19 cellular contexts compared by ENCODE assay signal in genomic region chr2:215415218-215415617, GRCh38. TPM values are rescaled to one million over a fixed set of nuclear protein-coding genes. Genes with fewer than 3 reads are reported as not detected.
DNase-seq lines count a peak whose midpoint lies in the region; ATAC-seq, FAIRE-seq and TF ChIP-seq lines count a peak whose summit lies in the region.
"Had no signal": no experiment of that assay in that cellular context is flagged by ENCODE, and none has a peak within 500 bp of the region (broad histone marks: within the 10 kb centered on the region; RNA-seq: fewer than 3 reads in every experiment).

No MANE protein-coding gene starts in this region.

- no peak overlapping the region for H3K4me3 Mint-ChIP-seq in HFFc6
- peak overlapping the region; percentile 46 for H3K4me3 Mint-ChIP-seq in chondrocyte (ENCODE audit: unreplicated experiment)
- H3K4me3 Mint-ChIP-seq in naive thymus-derived CD4-positive, alpha-beta T cell: no peak overlapping the region

- H3K36me3 Mint-ChIP-seq in HFFc6 (ENCODE audit: low read depth): peaks cover 70% of the 10 kb centered on the region
- H3K36me3 Mint-ChIP-seq in chondrocyte (ENCODE audit: low read depth): peaks cover 66% of the 10 kb centered on the region
- peaks cover 0 to 4% (median 0%) of the 10 kb centered on the region in 5 donors for H3K36me3 Mint-ChIP-seq in naive thymus-derived CD4-positive, alpha-beta T cell
- H3K36me3 Mint-ChIP-seq in activated naive CD4-positive, alpha-beta T cell treated with anti-CD3 and anti-CD28 coated beads, Interleukin-2, amount 50 U/mL, for 72 hours: no peaks in the 10 kb centered on the region

- DNase-seq in HFFc6 (no peak), chondrocyte (ENCODE audit: low spot score) (no peak), small intestine (no peak), SKM-1 (lab: John Stamatoyannopoulos, UW; ENCODE audit: unreplicated experiment) (no peak)
- DNase-seq in naive thymus-derived CD4-positive, alpha-beta T cell: no peak
- DNase-seq in activated naive CD4-positive, alpha-beta T cell treated with anti-CD3 and anti-CD28 coated beads, Interleukin-2, amount 50 U/mL, for 72 hours (ENCODE audit: low spot score in 2 of 2): no peak
- DNase-seq: BE2C; COR-L47; DMS79 treated with DMSO at 0.1 percent for 48 hours; GOT3; Kasumi-1; NCI-H187; NCI-H524; NCI-H774; NK-92 treated with Interleukin-12 subunit alpha and Interleukin-12 subunit beta, amount 100 ng/mL, for 24 hours had no signal

- peak overlapping the region in 1 of 2 donors; percentile 33 for H3K9ac ChIP-seq in liver (ENCODE audit: low read depth in 1 of 2, low read length in 2 of 2)

- H3K9me3 ChIP-seq in liver (ENCODE audit: control insufficient read depth in 4 of 4, low read length in 3 of 4): no peaks in the 10 kb centered on the region
- no peaks in the 10 kb centered on the region for H3K9me3 ChIP-seq in small intestine (ENCODE audit: control insufficient read depth, low read depth)
- no peaks in the 10 kb centered on the region for H3K9me3 ChIP-seq in naive thymus-derived CD4-positive, alpha-beta T cell (ENCODE audit: control insufficient read depth in 2 of 3, low read length in 3 of 3)
- H3K9me3 ChIP-seq: BE2C had no signal

- TF ChIP-seq CTCF in HFFc6 (IDR thresholded peaks at IDR 0.05) (no peak), chondrocyte (IDR thresholded peaks at IDR 0.05) (no peak), liver (IDR thresholded peaks at IDR 0.05; ENCODE audit: low read depth, low read length, missing input control) (no peak)

- peaks cover 10% of the 10 kb centered on the region for H3K27me3 Mint-ChIP-seq in HFFc6 (ENCODE audit: insufficient read depth)
- H3K27me3 Mint-ChIP-seq in chondrocyte (ENCODE audit: low read depth): no peaks in the 10 kb centered on the region
- H3K27me3 Mint-ChIP-seq in naive thymus-derived CD4-positive, alpha-beta T cell: peaks cover 11 to 37% (median 27%) of the 10 kb centered on the region in 5 donors

- H3K4me3 ChIP-seq in liver (ENCODE audit: low read depth in 1 of 3, low read length in 3 of 3) (no peak overlapping the region), small intestine (ENCODE audit: low read depth in 1 of 2, low read length in 2 of 2) (no peak overlapping the region)
- no peak overlapping the region for H3K4me3 ChIP-seq in naive thymus-derived CD4-positive, alpha-beta T cell (ENCODE audit: low read length)

- peak; percentile 19 for FAIRE-seq in small intestine (lab: Jason Lieb, UNC)

- H3K27ac ChIP-seq in liver (ENCODE audit: low read depth in 1 of 2, low read length in 2 of 2): peak overlapping the region in 1 of 2 donors; percentile 72
- no peak overlapping the region for H3K27ac ChIP-seq in small intestine (ENCODE audit: low read depth in 1 of 2, low read length in 1 of 2)
- H3K27ac ChIP-seq in naive thymus-derived CD4-positive, alpha-beta T cell (ENCODE audit: low read depth, low read length): no peak overlapping the region

- peak in 1 of 2 donors; percentile 21 for TF ChIP-seq RAD21 in liver (IDR thresholded peaks at IDR 0.05)

- POLR2A ChIA-PET in naive thymus-derived CD4-positive, alpha-beta T cell (lab: Charles Lee): no interaction called here

- peak overlapping the region; percentile 40; the same call in 1 of the 2 replicates for H3K27ac Mint-ChIP-seq in HFFc6
- peak overlapping the region; percentile 65 for H3K27ac Mint-ChIP-seq in chondrocyte (ENCODE audit: unreplicated experiment)
- no peak overlapping the region for H3K27ac Mint-ChIP-seq in naive thymus-derived CD4-positive, alpha-beta T cell
- no peak overlapping the region for H3K27ac Mint-ChIP-seq in activated naive CD4-positive, alpha-beta T cell treated with anti-CD3 and anti-CD28 coated beads, Interleukin-2, amount 50 U/mL, for 72 hours

- H3K27me3 ChIP-seq in liver (ENCODE audit: control insufficient read depth in 4 of 4, insufficient read depth in 4 of 4, low read length in 3 of 4) (no peaks in the 10 kb centered on the region), small intestine (ENCODE audit: control insufficient read depth in 2 of 2, insufficient read depth in 2 of 2, low read length in 2 of 2) (no peaks in the 10 kb centered on the region)
- H3K27me3 ChIP-seq in naive thymus-derived CD4-positive, alpha-beta T cell (ENCODE audit: control insufficient read depth in 2 of 2, insufficient read depth in 2 of 2, low read length in 2 of 2): no peaks in the 10 kb centered on the region
- H3K27me3 ChIP-seq: BE2C had no signal

- H3K36me3 ChIP-seq in liver (ENCODE audit: control insufficient read depth in 4 of 4, insufficient read depth in 3 of 4, low read depth in 1 of 4, low read length in 3 of 4) (peaks cover 0 to 34% (median 17%) of the 10 kb centered on the region in 4 donors), small intestine (ENCODE audit: control insufficient read depth in 2 of 2, insufficient read depth in 2 of 2, low read length in 2 of 2) (no peaks in the 10 kb centered on the region)
- H3K36me3 ChIP-seq in naive thymus-derived CD4-positive, alpha-beta T cell (ENCODE audit: control insufficient read depth in 2 of 3, insufficient read depth in 3 of 3, low read length in 3 of 3): no peaks in the 10 kb centered on the region
- H3K36me3 ChIP-seq: BE2C had no signal

- H3K9me3 Mint-ChIP-seq in HFFc6 (peaks cover 4% of the 10 kb centered on the region; the same call in 1 of the 2 replicates), chondrocyte (ENCODE audit: low read depth) (no peaks in the 10 kb centered on the region)
- peaks cover 0 to 4% (median 0%) of the 10 kb centered on the region in 11 donors for H3K9me3 Mint-ChIP-seq in naive thymus-derived CD4-positive, alpha-beta T cell
- no peaks in the 10 kb centered on the region for H3K9me3 Mint-ChIP-seq in activated naive CD4-positive, alpha-beta T cell treated with anti-CD3 and anti-CD28 coated beads, Interleukin-2, amount 50 U/mL, for 72 hours

- no peak for ATAC-seq in naive thymus-derived CD4-positive, alpha-beta T cell
- no peak for ATAC-seq in HG03039 (IDR thresholded peaks at IDR 0.05; ENCODE audit: unreplicated experiment)
- no peak for ATAC-seq in activated naive CD4-positive, alpha-beta T cell treated with anti-CD3 and anti-CD28 coated beads, Interleukin-2, amount 50 U/mL, for 72 hours
- ATAC-seq: HCT116, SK-N-SH treated with all-trans-retinoic acid at 6 μM for 48 hours had no signal

- H3K4me1 Mint-ChIP-seq in HFFc6 (ENCODE audit: low read depth) (peaks cover 88% of the 10 kb centered on the region), chondrocyte (ENCODE audit: low read depth) (peaks cover 90% of the 10 kb centered on the region)
- peaks cover 0 to 6% (median 0%) of the 10 kb centered on the region in 7 donors for H3K4me1 Mint-ChIP-seq in naive thymus-derived CD4-positive, alpha-beta T cell

- peaks cover 8 to 59% (median 47%) of the 10 kb centered on the region in 4 donors for H3K4me1 ChIP-seq in liver (ENCODE audit: control insufficient read depth in 4 of 4, insufficient read depth in 4 of 4, low read length in 3 of 4)
- H3K4me1 ChIP-seq in small intestine (ENCODE audit: control insufficient read depth in 2 of 2, insufficient read depth in 1 of 2, low read depth in 1 of 2, low read length in 1 of 2): no peaks in the 10 kb centered on the region
- H3K4me1 ChIP-seq in naive thymus-derived CD4-positive, alpha-beta T cell (ENCODE audit: control insufficient read depth in 2 of 2, insufficient read depth in 2 of 2, low read length in 2 of 2): no peaks in the 10 kb centered on the region
- H3K4me1 ChIP-seq: BE2C had no signal

- CTCF ChIA-PET in naive thymus-derived CD4-positive, alpha-beta T cell (lab: Charles Lee): no interaction called here

- WGBS in liver: 40% methylated on average over 1 of the region's 1 CpG
- 82 to 88% (median 86%) methylated on average over 1 of the region's 1 CpG for WGBS in small intestine, 3 donors

- intact Hi-C loops in naive thymus-derived CD4-positive, alpha-beta T cell (cut with micrococcal nuclease): no loop called here

TF ChIP-seq in liver, 16 proteins besides CTCF, POLR2A, EP300 and RAD21 (continues in another document):
- no peak for TF ChIP-seq EGR1 (IDR thresholded peaks at IDR 0.05; ENCODE audit: low read depth in 2 of 2)
- TF ChIP-seq JUND (IDR thresholded peaks at IDR 0.05): peak; percentile 36 to 77
- TF ChIP-seq MAX (IDR thresholded peaks at IDR 0.05): peak; percentile 46
- TF ChIP-seq ZBTB33 (IDR thresholded peaks at IDR 0.05): peak; percentile 52
- no peak for TF ChIP-seq TAF1 (conservative IDR thresholded peaks at IDR 0.05)
- peak; percentile 26 for TF ChIP-seq HNF4G (IDR thresholded peaks at IDR 0.05)

RNA-seq across cellular contexts. Expression of gene FN1, which starts 20.6 kb away (rescaled TPM):
- total RNA-seq in HFFc6 (2021; fragmentation: NEBNext Ultra II Directional; extraction: Animal tissue kit (Norgen Biotek cat#: 25700)): 1,000 to 10,000 TPM; 2,848 to 5,249 (median 2,869) TPM
- total RNA-seq in chondrocyte: 30,644 to 36,263 TPM (median 31,288 TPM) in 3 replicates
- 1,000 to 10,000 TPM in 1 of 2 donors, 100 to 1,000 TPM in 1; 859 to 1,402 TPM for total RNA-seq in liver
- 100 to 1,000 TPM; 545 to 815 TPM for polyA plus RNA-seq in liver
- 10 to 100 TPM in 2 of 3 donors, 1 to 10 TPM in 1; 4.2 to 90.6 (median 14.9) TPM for polyA plus RNA-seq in small intestine
- total RNA-seq in naive thymus-derived CD4-positive, alpha-beta T cell: 1 to 10 TPM in 2 of 5 experiments, under 1 TPM in 3; 0.13 to 2.2 (median 0.81) TPM
- polyA plus RNA-seq in naive thymus-derived CD4-positive, alpha-beta T cell: under 1 TPM; 0.48 to 0.52 TPM
- total RNA-seq in activated naive CD4-positive, alpha-beta T cell treated with anti-CD3 and anti-CD28 coated beads, Interleukin-2, amount 50 U/mL, for 72 hours: under 1 TPM; 0.16 to 0.62 TPM

Comparison
In these comparisons a context has a peak if more than half of its experiments do, and no peak if none do; other contexts are left out.
1. H3K27ac Mint-ChIP-seq: peak in HFFc6 (single experiment) and chondrocyte (single experiment); none in naive thymus-derived CD4-positive, alpha-beta T cell (0 of 9) and activated naive CD4-positive, alpha-beta T cell treated with anti-CD3 and anti-CD28 coated beads, Interleukin-2, amount 50 U/mL, for 72 hours (0 of 2).
2. RNA of gene FN1, which starts 20.6 kb away (total RNA-seq): 30,644 to 36,263 TPM in chondrocyte, 2,848 to 5,249 TPM in HFFc6 and 859 to 1,402 TPM in liver; 0.13 to 2.2 TPM in naive thymus-derived CD4-positive, alpha-beta T cell and 0.16 to 0.62 TPM in activated naive CD4-positive, alpha-beta T cell treated with anti-CD3 and anti-CD28 coated beads, Interleukin-2, amount 50 U/mL, for 72 hours; every median in the first group is over 100 times any median in the second.